In genomic region chr18:48391863-48392262, GRCh38 we compare ENCODE assay signal across 19 cellular contexts. TPM values are rescaled to one million over a fixed set of nuclear protein-coding genes. Genes with fewer than 3 reads are reported as not detected.
DNase-seq lines count a peak whose midpoint lies in the region; ATAC-seq and TF ChIP-seq lines count a peak whose summit lies in the region.
"Had no signal": no experiment of that assay in that cellular context is flagged by ENCODE, and none has a peak within 500 bp of the region (broad histone marks: within the 10 kb centered on the region; RNA-seq: fewer than 3 reads in every experiment).

No MANE protein-coding gene starts in this region.

- H3K23ac ChIP-seq in mesenchymal stem cell (ENCODE audit: low read length in 2 of 2): no peak overlapping the region

- no peak overlapping the region for H3K4me2 ChIP-seq in mesenchymal stem cell (ENCODE audit: low read length, poor library complexity, severe bottlenecking)

- 85% methylated on average over 3 of the region's 3 CpGs for WGBS in mesenchymal stem cell
- 36 to 50% methylated on average over 3 of the region's 3 CpGs for WGBS in tibial nerve, 2 donors
- 40 to 57% methylated on average over 3 of the region's 3 CpGs for WGBS in upper lobe of left lung, 2 donors

- no peak overlapping the region for H3K4ac ChIP-seq in mesenchymal stem cell (ENCODE audit: low read depth in 1 of 2, low read length in 2 of 2)

- no peaks in the 10 kb centered on the region for H3K36me3 Mint-ChIP-seq in stimulated activated effector memory CD8-positive, alpha-beta T cell treated with anti-CD3 and anti-CD28 coated beads, Interleukin-12 subunit alpha, Interleukin-12 subunit beta, amount 100 ng/mL, for 72 hours

- TF ChIP-seq CTCF in tibial nerve (IDR thresholded peaks at IDR 0.05) (no peak), upper lobe of left lung (IDR thresholded peaks at IDR 0.05) (no peak), foreskin fibroblast (IDR thresholded peaks at IDR 0.05; ENCODE audit: low read depth, low read length) (no peak)

- H3K79me1 ChIP-seq in mesenchymal stem cell (replicated peaks; ENCODE audit: low read length, poor library complexity, severe bottlenecking): no peaks in the 10 kb centered on the region

- H3K27ac Mint-ChIP-seq in stimulated activated effector memory CD8-positive, alpha-beta T cell treated with anti-CD3 and anti-CD28 coated beads, Interleukin-12 subunit alpha, Interleukin-12 subunit beta, amount 100 ng/mL, for 72 hours: no peak overlapping the region
- H3K27ac Mint-ChIP-seq: activated CD4-positive, alpha-beta T cell treated with anti-CD3 and anti-CD28 coated beads for 36 hours had no signal

- no peak overlapping the region for H3K4me3 Mint-ChIP-seq in stimulated activated effector memory CD8-positive, alpha-beta T cell treated with anti-CD3 and anti-CD28 coated beads, Interleukin-12 subunit alpha, Interleukin-12 subunit beta, amount 100 ng/mL, for 72 hours
- H3K4me3 Mint-ChIP-seq: activated CD4-positive, alpha-beta T cell treated with anti-CD3 and anti-CD28 coated beads for 36 hours had no signal

- no peak for TF ChIP-seq EP300 in tibial nerve (IDR thresholded peaks at IDR 0.05)
- TF ChIP-seq EP300 in upper lobe of left lung (IDR thresholded peaks at IDR 0.05): no peak

- no peak overlapping the region for H3K18ac ChIP-seq in mesenchymal stem cell (ENCODE audit: low read depth in 1 of 2, low read length in 2 of 2)

- TF ChIP-seq POLR2A in tibial nerve (IDR thresholded peaks at IDR 0.05): no peak
- TF ChIP-seq POLR2A in upper lobe of left lung (IDR thresholded peaks at IDR 0.05): no peak

- no peak overlapping the region for H3K14ac ChIP-seq in mesenchymal stem cell (ENCODE audit: low read length in 2 of 2)

- no peak overlapping the region for H4K8ac ChIP-seq in mesenchymal stem cell (ENCODE audit: low read length)

- no peak overlapping the region for H4K91ac ChIP-seq in mesenchymal stem cell (ENCODE audit: low read length)

- DNase-seq in NCI-H446 treated with DMSO at 0.1 percent for 48 hours (lab: John Stamatoyannopoulos, UW): peak; percentile 56
- DNase-seq in ecto neural progenitor cell (ENCODE audit: low spot score): peak; percentile 19
- DNase-seq in mesenchymal stem cell: no peak
- DNase-seq in tibial nerve (ENCODE audit: low spot score in 2 of 2): no peak
- no peak for DNase-seq in stimulated activated effector memory CD8-positive, alpha-beta T cell treated with anti-CD3 and anti-CD28 coated beads, Interleukin-12 subunit alpha, Interleukin-12 subunit beta, amount 100 ng/mL, for 72 hours (ENCODE audit: low spot score in 2 of 2)
- DNase-seq in upper lobe of left lung: no peak
- no peak for DNase-seq in foreskin fibroblast
- DNase-seq: activated CD4-positive, alpha-beta T cell treated with anti-CD3 and anti-CD28 coated beads for 36 hours; activated effector memory CD4-positive, alpha-beta T cell treated with Interleukin-2 at 50 U/mL for 16 hours; BE2C; Calu3; MM.1S; NCI-H187 treated with DMSO at 0.1 percent for 48 hours; NCI-H510A; OCI-M1; stimulated activated CD4-positive, alpha-beta T cell treated with anti-CD3 and anti-CD28 coated beads, Interleukin-4, amount 100 ng/mL, for 1 hour; T-helper 9 cell had no signal

- H2BK120ac ChIP-seq in mesenchymal stem cell (ENCODE audit: low read depth, low read length): no peak overlapping the region

- no peaks in the 10 kb centered on the region for H3K9me3 Mint-ChIP-seq in stimulated activated effector memory CD8-positive, alpha-beta T cell treated with anti-CD3 and anti-CD28 coated beads, Interleukin-12 subunit alpha, Interleukin-12 subunit beta, amount 100 ng/mL, for 72 hours

- H3K4me1 ChIP-seq in mesenchymal stem cell (ENCODE audit: control insufficient read depth, insufficient read depth, low read depth, low read length): no peaks in the 10 kb centered on the region
- H3K4me1 ChIP-seq in tibial nerve: peaks cover 0 to 67% (median 6%) of the 10 kb centered on the region in 4 donors
- peaks cover 4 to 20% (median 15%) of the 10 kb centered on the region in 4 donors for H3K4me1 ChIP-seq in upper lobe of left lung
- H3K4me1 ChIP-seq: BE2C had no signal

- ATAC-seq in stimulated activated effector memory CD8-positive, alpha-beta T cell treated with anti-CD3 and anti-CD28 coated beads, Interleukin-12 subunit alpha, Interleukin-12 subunit beta, amount 100 ng/mL, for 72 hours: no peak
- ATAC-seq in upper lobe of left lung (ENCODE audit: low FRiP score in 2 of 2): no peak
- ATAC-seq: activated CD4-positive, alpha-beta T cell treated with anti-CD3 and anti-CD28 coated beads for 36 hours had no signal

- H3K36me3 ChIP-seq in mesenchymal stem cell (ENCODE audit: control insufficient read depth in 1 of 2, insufficient read depth in 2 of 2, low read depth in 1 of 2, low read length in 2 of 2): no peaks in the 10 kb centered on the region
- H3K36me3 ChIP-seq in tibial nerve: no peaks in the 10 kb centered on the region
- H3K36me3 ChIP-seq in upper lobe of left lung: no peaks in the 10 kb centered on the region
- H3K36me3 ChIP-seq: BE2C had no signal

- peaks cover 2 to 64% of the 10 kb centered on the region in 2 experiments for H3K27me3 ChIP-seq in mesenchymal stem cell (ENCODE audit: control insufficient read depth in 1 of 2, insufficient read depth in 1 of 2, low read length in 2 of 2)
- H3K27me3 ChIP-seq in tibial nerve: no peaks in the 10 kb centered on the region
- no peaks in the 10 kb centered on the region for H3K27me3 ChIP-seq in upper lobe of left lung
- H3K27me3 ChIP-seq: BE2C had no signal

- no peaks in the 10 kb centered on the region for H3K9me3 ChIP-seq in mesenchymal stem cell (ENCODE audit: control insufficient read depth, low read length)
- no peaks in the 10 kb centered on the region for H3K9me3 ChIP-seq in tibial nerve
- no peaks in the 10 kb centered on the region for H3K9me3 ChIP-seq in upper lobe of left lung
- H3K9me3 ChIP-seq: BE2C had no signal

- H2BK5ac ChIP-seq in mesenchymal stem cell (ENCODE audit: low read depth, low read length, poor library complexity, severe bottlenecking): no peak overlapping the region

- no peak overlapping the region for H2AFZ ChIP-seq in mesenchymal stem cell (ENCODE audit: low read depth, low read length)

- no peak overlapping the region for H2AK5ac ChIP-seq in mesenchymal stem cell (ENCODE audit: low read length, severe bottlenecking)

- H3K4me1 Mint-ChIP-seq in stimulated activated effector memory CD8-positive, alpha-beta T cell treated with anti-CD3 and anti-CD28 coated beads, Interleukin-12 subunit alpha, Interleukin-12 subunit beta, amount 100 ng/mL, for 72 hours: no peaks in the 10 kb centered on the region
- H3K4me1 Mint-ChIP-seq: activated CD4-positive, alpha-beta T cell treated with anti-CD3 and anti-CD28 coated beads for 36 hours had no signal

- H2BK12ac ChIP-seq in mesenchymal stem cell (ENCODE audit: low read length in 2 of 2): no peak overlapping the region

- no peak overlapping the region for H2BK15ac ChIP-seq in mesenchymal stem cell (ENCODE audit: low read depth, poor library complexity, severe bottlenecking)

- H3K4me3 ChIP-seq in mesenchymal stem cell (ENCODE audit: insufficient read depth in 1 of 2, low read depth in 1 of 2, low read length in 2 of 2) (no peak overlapping the region), tibial nerve (no peak overlapping the region), upper lobe of left lung (no peak overlapping the region), foreskin fibroblast (ENCODE audit: low read depth in 1 of 2, low read length in 2 of 2) (no peak overlapping the region)
- H3K4me3 ChIP-seq: coronary artery, SK-N-MC had no signal

- no peak overlapping the region for H3K27ac ChIP-seq in mesenchymal stem cell (ENCODE audit: low read length, poor library complexity, severe bottlenecking)
- peak overlapping the region in 3 of 4 donors; percentile 1 to 83 (median 74) for H3K27ac ChIP-seq in tibial nerve
- peak overlapping the region in 1 of 4 donors; percentile 15 for H3K27ac ChIP-seq in upper lobe of left lung
- H3K27ac ChIP-seq: SK-N-MC had no signal

- peak overlapping the region; percentile 8 for H3K9ac ChIP-seq in mesenchymal stem cell (ENCODE audit: low read length)

RNA-seq across cellular contexts. Expression of gene ZBTB7C, which starts 17.3 kb away (rescaled TPM):
- polyA plus RNA-seq in mesenchymal stem cell (2013, experiment 1 of 2): 0.11 TPM
- polyA plus RNA-seq in mesenchymal stem cell (2013, experiment 2 of 2): 0.11 TPM
- total RNA-seq in tibial nerve (10 to 100 TPM; 24.6 to 95.0 (median 75.3) TPM), upper lobe of left lung (10 to 100 TPM in 5 of 6 donors, 1 to 10 TPM in 1; 6.1 to 18.1 (median 12.2) TPM)
- total RNA-seq: activated CD4-positive, alpha-beta T cell treated with anti-CD3 and anti-CD28 coated beads for 36 hours; Calu3 had no signal

Comparison
In these comparisons a context has a peak if more than half of its experiments do, and no peak if none do; other contexts are left out.
1. DNase-seq: peak in NCI-H446 treated with DMSO at 0.1 percent for 48 hours (single experiment) and ecto neural progenitor cell (single experiment); none in mesenchymal stem cell (single experiment), tibial nerve (0 of 2), stimulated activated effector memory CD8-positive, alpha-beta T cell treated with anti-CD3 and anti-CD28 coated beads, Interleukin-12 subunit alpha, Interleukin-12 subunit beta, amount 100 ng/mL, for 72 hours (0 of 2), upper lobe of left lung (0 of 2) and foreskin fibroblast (0 of 2).